8 cellular contexts compared by ENCODE assay signal in genomic region chr1:15835205-15835740, GRCh38. TPM values are rescaled to one million over a fixed set of nuclear protein-coding genes. Genes with fewer than 3 reads are reported as not detected.
DNase-seq lines count a peak whose midpoint lies in the region; ATAC-seq and FAIRE-seq lines count a peak whose summit lies in the region.

No MANE protein-coding gene starts in this region.

- peak overlapping the region; percentile 84 for H3K4me3 ChIP-seq in SK-N-MC

- DNase-seq in SIG-M5 treated with dmso at 0.1 percent for 504 hours (lab: John Stamatoyannopoulos, UW; ENCODE audit: unreplicated experiment) (peak; percentile 48), SIG-M5 (lab: John Stamatoyannopoulos, UW) (no peak), SK-N-MC (ENCODE audit: low read depth, low spot score) (no peak), GM19239 (ENCODE audit: insufficient read length, low spot score) (no peak), KBM-7 (no peak)
- no peak for DNase-seq in effector memory CD8-positive, alpha-beta T cell
- DNase-seq in naive thymus-derived CD8-positive, alpha-beta T cell = peak in 1 of 10 donors; percentile 40

- peak overlapping the region; percentile 99 for H3K27ac ChIP-seq in SK-N-MC

- peak; percentile 6 for ATAC-seq in HG02852 (IDR thresholded peaks at IDR 0.05; ENCODE audit: unreplicated experiment)
- peak; percentile 4 for ATAC-seq in effector memory CD8-positive, alpha-beta T cell (replicated peaks)
- peak; percentile 3 to 20 for ATAC-seq in naive thymus-derived CD8-positive, alpha-beta T cell

- H3K4me3 Mint-ChIP-seq in effector memory CD8-positive, alpha-beta T cell = peak overlapping the region; percentile 94 to 95
- peak overlapping the region; percentile 84 to 98 (median 95) for H3K4me3 Mint-ChIP-seq in naive thymus-derived CD8-positive, alpha-beta T cell

- H3K27ac Mint-ChIP-seq in effector memory CD8-positive, alpha-beta T cell = peak overlapping the region; percentile 96 to 97
- H3K27ac Mint-ChIP-seq in naive thymus-derived CD8-positive, alpha-beta T cell = peak overlapping the region; percentile 95 to 99 (median 99)

- FAIRE-seq in GM19239 (lab: Jason Lieb, UNC) = no peak

- H3K9ac ChIP-seq in SK-N-MC (ENCODE audit: insufficient read length) = peak overlapping the region; percentile 95

- H3K27me3 Mint-ChIP-seq in effector memory CD8-positive, alpha-beta T cell = no peaks in the 10 kb centered on the region
- H3K27me3 Mint-ChIP-seq in naive thymus-derived CD8-positive, alpha-beta T cell = no peaks in the 10 kb centered on the region

- H3K36me3 ChIP-seq in SK-N-MC (ENCODE audit: insufficient read depth, low read length) = no peaks in the 10 kb centered on the region

- H3K9me3 Mint-ChIP-seq in effector memory CD8-positive, alpha-beta T cell = no peaks in the 10 kb centered on the region
- H3K9me3 Mint-ChIP-seq in naive thymus-derived CD8-positive, alpha-beta T cell = no peaks in the 10 kb centered on the region

- in situ Hi-C loops in KBM-7 (cut with MboI; ENCODE audit: low pct_unique_long_range_greater_than_20kb, low sequenced_read_pairs) = no loop called here

- POLR2A ChIA-PET in naive thymus-derived CD8-positive, alpha-beta T cell (lab: Charles Lee) = interaction anchor here (0.6 to 10.0 kb wide), 5 partner anchors 11 to 1070 kb away, joined by 3 to 392 read pairs (median 6); partner anchors contain the start of gene SPEN

- peaks cover 11 to 20% of the 10 kb centered on the region in 2 donors for H3K4me1 Mint-ChIP-seq in effector memory CD8-positive, alpha-beta T cell (ENCODE audit: low read depth in 2 of 2)
- peaks cover 5 to 52% (median 25%) of the 10 kb centered on the region in 4 donors for H3K4me1 Mint-ChIP-seq in naive thymus-derived CD8-positive, alpha-beta T cell

- H3K36me3 Mint-ChIP-seq in effector memory CD8-positive, alpha-beta T cell (ENCODE audit: insufficient read depth) = peaks cover 42% of the 10 kb centered on the region
- H3K36me3 Mint-ChIP-seq in naive thymus-derived CD8-positive, alpha-beta T cell = peaks cover 0 to 5% (median 0%) of the 10 kb centered on the region in 3 donors

- H3K9me3 ChIP-seq in SK-N-MC (ENCODE audit: low read depth, low read length) = no peaks in the 10 kb centered on the region

RNA-seq across cellular contexts. Expression of gene SPEN, which starts 12.2 kb away (rescaled TPM):
- total RNA-seq in naive thymus-derived CD8-positive, alpha-beta T cell = 10 to 100 TPM; 85.6 to 88.3 TPM
- polyA plus RNA-seq in naive thymus-derived CD8-positive, alpha-beta T cell = 10 to 100 TPM in 1 of 3 donors, 1 to 10 TPM in 2; 4.0 to 38.0 (median 8.1) TPM

RNA-seq across cellular contexts. Expression of gene UQCRHL, which starts 27.8 kb away (rescaled TPM):
- total RNA-seq in naive thymus-derived CD8-positive, alpha-beta T cell = 1 to 10 TPM; 1.8 to 2.0 TPM
- polyA plus RNA-seq in naive thymus-derived CD8-positive, alpha-beta T cell = 1 to 10 TPM; 1.1 to 1.2 (median 1.2) TPM
